ENCODE assay signal across 9 cellular contexts in the genomic region with DNA sequence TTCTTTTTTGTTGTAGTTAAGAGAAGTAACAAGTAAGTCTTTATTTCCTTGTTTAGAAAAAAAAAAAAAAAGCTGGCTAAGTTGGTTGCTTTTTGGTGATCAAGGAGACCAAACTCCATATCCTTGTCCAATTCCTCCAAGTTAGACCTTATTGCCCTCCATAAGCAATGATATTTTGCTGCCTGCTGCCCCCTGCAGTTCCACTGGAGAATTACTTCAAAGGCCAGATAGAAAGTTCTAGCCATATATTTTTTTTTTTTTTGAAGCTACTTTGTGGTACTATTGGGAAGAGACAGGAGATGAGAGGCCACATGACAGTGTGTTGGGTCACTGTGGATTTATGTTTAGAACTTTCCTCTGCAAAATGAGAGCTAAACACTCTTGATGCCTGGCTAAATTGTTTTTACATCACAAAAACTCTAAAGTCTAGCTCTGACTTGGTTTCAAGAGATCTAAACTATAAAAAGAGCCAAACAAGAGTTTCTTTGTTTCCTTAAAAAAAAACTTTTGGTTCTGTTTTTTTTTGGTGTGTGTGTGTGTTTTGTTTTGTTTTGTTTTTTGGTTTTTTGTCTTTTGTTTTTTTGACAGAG.
DNase-seq lines count a peak whose midpoint lies in the region; ATAC-seq, FAIRE-seq and TF ChIP-seq lines count a peak whose summit lies in the region.
"Had no signal": no experiment of that assay in that cellular context is flagged by ENCODE, and none has a peak within 500 bp of the region (broad histone marks: within the 10 kb centered on the region; RNA-seq: fewer than 3 reads in every experiment).

No MANE protein-coding gene starts in this region.

- CTCF ChIA-PET in HEK293T (lab: Yijun Ruan, JAX), result interaction anchor here (0.7 to 0.8 kb wide), 4 partner anchors 11 to 367 kb away, joined by 3 to 5 read pairs (median 4); no protein-coding TSS in a partner anchor

- intact Hi-C loops in lower lobe of right lung (cut with DNase I), result no loop called here

- POLR2A ChIA-PET in HEK293T (lab: Yijun Ruan, JAX), result no interaction called here

- H3K9me3 ChIP-seq in lower lobe of right lung (no peaks in the 10 kb centered on the region), thoracic aorta (no peaks in the 10 kb centered on the region)
- H3K9me3 ChIP-seq: SJSA1 had no signal

- H3K4me3 ChIP-seq in cardiac fibroblast (replicated peaks in 1 of 2; ENCODE audit: low read depth in 2 of 2, low read length in 2 of 2) (no peak overlapping the region), lower lobe of right lung (no peak overlapping the region), thoracic aorta (no peak overlapping the region)
- H3K4me3 ChIP-seq: SJSA1 had no signal

- H3K4me1 ChIP-seq in lower lobe of right lung (no peaks in the 10 kb centered on the region), thoracic aorta (ENCODE audit: control insufficient read depth in 1 of 2, low read depth in 2 of 2) (peaks cover 0 to 15% of the 10 kb centered on the region in 2 donors)
- H3K4me1 ChIP-seq: SJSA1 had no signal

- FAIRE-seq in D721Med (lab: Jason Lieb, UNC), result no peak

- no peaks in the 10 kb centered on the region for H3K27me3 ChIP-seq in lower lobe of right lung (ENCODE audit: low read depth)
- H3K27me3 ChIP-seq in thoracic aorta (replicated peaks; ENCODE audit: insufficient read depth), result no peaks in the 10 kb centered on the region
- H3K27me3 ChIP-seq: SJSA1 had no signal

- ATAC-seq in lower lobe of right lung, result peak in 1 of 2 donors; percentile 39
- no peak for ATAC-seq in thoracic aorta (ENCODE audit: insufficient number of reproducible peaks, low FRiP score, low read depth)
- ATAC-seq in GM18909 (IDR thresholded peaks at IDR 0.05; ENCODE audit: poor library complexity, unreplicated experiment), result no peak

- DNase-seq in D721Med (ENCODE audit: insufficient read length, low spot score) (no peak), HEK293T (ENCODE audit: extremely low spot score) (peak; percentile 27), T follicular helper cell (ENCODE audit: low read depth) (peak; percentile 7), cardiac fibroblast (ENCODE audit: low read depth in 2 of 2) (peak; percentile 81 to 82), lower lobe of right lung (no peak), thoracic aorta (ENCODE audit: low spot score) (no peak), cerebellar nuclear complex (lab: John Stamatoyannopoulos, UW) (no peak)

- TF ChIP-seq CTCF in D721Med (IDR thresholded peaks at IDR 0.05; ENCODE audit: insufficient read depth, missing control alignments) (peak; percentile 33), cardiac fibroblast (IDR thresholded peaks at IDR 0.05; ENCODE audit: low read depth, low read length) (peak; percentile 71), lower lobe of right lung (IDR thresholded peaks at IDR 0.05) (peak; percentile 56), thoracic aorta (IDR thresholded peaks at IDR 0.05) (peak; percentile 46)

- H3K27ac ChIP-seq in lower lobe of right lung, result no peak overlapping the region
- peak overlapping the region; percentile 41 to 71 for H3K27ac ChIP-seq in thoracic aorta
- H3K27ac ChIP-seq: SJSA1 had no signal

- H3K36me3 ChIP-seq in lower lobe of right lung, result peaks cover 5% of the 10 kb centered on the region
- peaks cover 11% of the 10 kb centered on the region for H3K36me3 ChIP-seq in thoracic aorta
- H3K36me3 ChIP-seq: SJSA1 had no signal

TF ChIP-seq in HEK293T, 16 proteins besides CTCF, POLR2A, EP300 and RAD21:
- TF ChIP-seq ZNF384 (IDR thresholded peaks at IDR 0.05) (peak; percentile 88), SP1 (IDR thresholded peaks at IDR 0.05) (no peak), SUZ12 (IDR thresholded peaks at IDR 0.05) (no peak)

Comparison
In these comparisons a context has a peak if more than half of its experiments do, and no peak if none do; other contexts are left out.
1. DNase-seq: peak in HEK293T (single experiment), T follicular helper cell (single experiment) and cardiac fibroblast (2 of 2); none in D721Med (single experiment), lower lobe of right lung (single experiment), thoracic aorta (single experiment) and cerebellar nuclear complex (0 of 2).
2. Peak in every context shown above with its lines, with median percentiles within 50 percentile points of each other: CTCF ChIP-seq.